ENCODE assay signal across 2 cellular contexts in genomic region chr2:44952143-44952805, GRCh38.
TF ChIP-seq lines count a peak whose summit lies in the region.

No MANE protein-coding gene starts in this region.

TF ChIP-seq in SK-N-SH, 30 proteins besides CTCF, POLR2A, EP300 and RAD21 (continued from another document):
- no peak for TF ChIP-seq POLR2AphosphoS5 (IDR thresholded peaks at IDR 0.05; ENCODE audit: low read depth, low read length)
- TF ChIP-seq, protein P1, sequence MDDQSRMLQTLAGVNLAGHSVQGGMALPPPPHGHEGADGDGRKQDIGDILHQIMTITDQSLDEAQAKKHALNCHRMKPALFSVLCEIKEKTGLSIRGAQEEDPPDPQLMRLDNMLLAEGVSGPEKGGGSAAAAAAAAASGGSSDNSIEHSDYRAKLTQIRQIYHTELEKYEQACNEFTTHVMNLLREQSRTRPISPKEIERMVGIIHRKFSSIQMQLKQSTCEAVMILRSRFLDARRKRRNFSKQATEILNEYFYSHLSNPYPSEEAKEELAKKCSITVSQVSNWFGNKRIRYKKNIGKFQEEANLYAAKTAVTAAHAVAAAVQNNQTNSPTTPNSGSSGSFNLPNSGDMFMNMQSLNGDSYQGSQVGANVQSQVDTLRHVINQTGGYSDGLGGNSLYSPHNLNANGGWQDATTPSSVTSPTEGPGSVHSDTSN (IDR thresholded peaks at IDR 0.05): no peak
- TF ChIP-seq EZH2phosphoT487 (IDR thresholded peaks at IDR 0.05; ENCODE audit: borderline replicate concordance, low read depth): no peak
- TF ChIP-seq, protein P2, sequence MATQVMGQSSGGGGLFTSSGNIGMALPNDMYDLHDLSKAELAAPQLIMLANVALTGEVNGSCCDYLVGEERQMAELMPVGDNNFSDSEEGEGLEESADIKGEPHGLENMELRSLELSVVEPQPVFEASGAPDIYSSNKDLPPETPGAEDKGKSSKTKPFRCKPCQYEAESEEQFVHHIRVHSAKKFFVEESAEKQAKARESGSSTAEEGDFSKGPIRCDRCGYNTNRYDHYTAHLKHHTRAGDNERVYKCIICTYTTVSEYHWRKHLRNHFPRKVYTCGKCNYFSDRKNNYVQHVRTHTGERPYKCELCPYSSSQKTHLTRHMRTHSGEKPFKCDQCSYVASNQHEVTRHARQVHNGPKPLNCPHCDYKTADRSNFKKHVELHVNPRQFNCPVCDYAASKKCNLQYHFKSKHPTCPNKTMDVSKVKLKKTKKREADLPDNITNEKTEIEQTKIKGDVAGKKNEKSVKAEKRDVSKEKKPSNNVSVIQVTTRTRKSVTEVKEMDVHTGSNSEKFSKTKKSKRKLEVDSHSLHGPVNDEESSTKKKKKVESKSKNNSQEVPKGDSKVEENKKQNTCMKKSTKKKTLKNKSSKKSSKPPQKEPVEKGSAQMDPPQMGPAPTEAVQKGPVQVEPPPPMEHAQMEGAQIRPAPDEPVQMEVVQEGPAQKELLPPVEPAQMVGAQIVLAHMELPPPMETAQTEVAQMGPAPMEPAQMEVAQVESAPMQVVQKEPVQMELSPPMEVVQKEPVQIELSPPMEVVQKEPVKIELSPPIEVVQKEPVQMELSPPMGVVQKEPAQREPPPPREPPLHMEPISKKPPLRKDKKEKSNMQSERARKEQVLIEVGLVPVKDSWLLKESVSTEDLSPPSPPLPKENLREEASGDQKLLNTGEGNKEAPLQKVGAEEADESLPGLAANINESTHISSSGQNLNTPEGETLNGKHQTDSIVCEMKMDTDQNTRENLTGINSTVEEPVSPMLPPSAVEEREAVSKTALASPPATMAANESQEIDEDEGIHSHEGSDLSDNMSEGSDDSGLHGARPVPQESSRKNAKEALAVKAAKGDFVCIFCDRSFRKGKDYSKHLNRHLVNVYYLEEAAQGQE (IDR thresholded peaks at IDR 0.05; ENCODE audit: low read depth, low read length): no peak
- TF ChIP-seq FOXM1 (IDR thresholded peaks at IDR 0.05; ENCODE audit: low read depth): no peak

TF ChIP-seq in SK-N-SH treated with all-trans-retinoic acid at 6 μM for 48 hours, 23 proteins besides CTCF, POLR2A, EP300 and RAD21 (continued from another document):
- no peak for TF ChIP-seq POU6F1 (CRISPR knock-in tag; IDR thresholded peaks at IDR 0.05; ENCODE audit: borderline replicate concordance, low read depth)
- no peak for TF ChIP-seq ESRRG (CRISPR knock-in tag; IDR thresholded peaks at IDR 0.05)
- TF ChIP-seq GLIS3 (CRISPR knock-in tag; IDR thresholded peaks at IDR 0.05): no peak
- no peak for TF ChIP-seq SNAI2 (CRISPR knock-in tag; IDR thresholded peaks at IDR 0.05)
- TF ChIP-seq CSDC2 (CRISPR knock-in tag; IDR thresholded peaks at IDR 0.05): no peak
- TF ChIP-seq ISL1 (CRISPR knock-in tag; IDR thresholded peaks at IDR 0.05): no peak
- no peak for TF ChIP-seq ZNF8 (CRISPR knock-in tag; IDR thresholded peaks at IDR 0.05)
- TF ChIP-seq CSRNP3 (CRISPR knock-in tag; IDR thresholded peaks at IDR 0.05): no peak
- TF ChIP-seq ZNF70 (CRISPR knock-in tag; IDR thresholded peaks at IDR 0.05): no peak
- TF ChIP-seq, protein P3, sequence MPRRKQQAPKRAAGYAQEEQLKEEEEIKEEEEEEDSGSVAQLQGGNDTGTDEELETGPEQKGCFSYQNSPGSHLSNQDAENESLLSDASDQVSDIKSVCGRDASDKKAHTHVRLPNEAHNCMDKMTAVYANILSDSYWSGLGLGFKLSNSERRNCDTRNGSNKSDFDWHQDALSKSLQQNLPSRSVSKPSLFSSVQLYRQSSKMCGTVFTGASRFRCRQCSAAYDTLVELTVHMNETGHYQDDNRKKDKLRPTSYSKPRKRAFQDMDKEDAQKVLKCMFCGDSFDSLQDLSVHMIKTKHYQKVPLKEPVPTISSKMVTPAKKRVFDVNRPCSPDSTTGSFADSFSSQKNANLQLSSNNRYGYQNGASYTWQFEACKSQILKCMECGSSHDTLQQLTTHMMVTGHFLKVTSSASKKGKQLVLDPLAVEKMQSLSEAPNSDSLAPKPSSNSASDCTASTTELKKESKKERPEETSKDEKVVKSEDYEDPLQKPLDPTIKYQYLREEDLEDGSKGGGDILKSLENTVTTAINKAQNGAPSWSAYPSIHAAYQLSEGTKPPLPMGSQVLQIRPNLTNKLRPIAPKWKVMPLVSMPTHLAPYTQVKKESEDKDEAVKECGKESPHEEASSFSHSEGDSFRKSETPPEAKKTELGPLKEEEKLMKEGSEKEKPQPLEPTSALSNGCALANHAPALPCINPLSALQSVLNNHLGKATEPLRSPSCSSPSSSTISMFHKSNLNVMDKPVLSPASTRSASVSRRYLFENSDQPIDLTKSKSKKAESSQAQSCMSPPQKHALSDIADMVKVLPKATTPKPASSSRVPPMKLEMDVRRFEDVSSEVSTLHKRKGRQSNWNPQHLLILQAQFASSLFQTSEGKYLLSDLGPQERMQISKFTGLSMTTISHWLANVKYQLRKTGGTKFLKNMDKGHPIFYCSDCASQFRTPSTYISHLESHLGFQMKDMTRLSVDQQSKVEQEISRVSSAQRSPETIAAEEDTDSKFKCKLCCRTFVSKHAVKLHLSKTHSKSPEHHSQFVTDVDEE (CRISPR knock-in tag; IDR thresholded peaks at IDR 0.05): no peak
- no peak for TF ChIP-seq PPARA (CRISPR knock-in tag; IDR thresholded peaks at IDR 0.05; ENCODE audit: borderline replicate concordance)
- TF ChIP-seq BACH2 (CRISPR knock-in tag; IDR thresholded peaks at IDR 0.05; ENCODE audit: borderline replicate concordance): no peak
- no peak for TF ChIP-seq CREB5 (CRISPR knock-in tag; IDR thresholded peaks at IDR 0.05; ENCODE audit: low read depth)
